15 cellular contexts compared by ENCODE assay signal in the genomic region with DNA sequence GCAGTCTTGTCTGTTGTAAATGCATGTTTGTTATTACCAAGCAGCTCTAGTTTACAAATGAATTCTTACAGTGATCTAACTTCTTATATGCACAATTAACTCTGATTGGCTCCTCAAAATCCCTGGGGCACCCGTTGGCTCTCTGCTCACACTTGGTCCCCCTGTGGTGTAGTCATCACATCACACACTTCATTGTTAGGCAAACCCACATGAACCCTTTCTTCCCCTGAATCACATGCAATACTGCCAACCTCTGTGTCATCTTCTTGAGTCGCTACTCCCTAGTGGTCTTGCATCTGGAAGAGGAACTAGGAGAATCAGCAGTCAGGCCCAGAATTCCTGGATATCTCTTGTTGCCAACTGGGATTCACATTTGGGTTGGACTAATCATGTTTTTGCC.
DNase-seq lines count a peak whose midpoint lies in the region; ATAC-seq and TF ChIP-seq lines count a peak whose summit lies in the region.
"Had no signal": no experiment of that assay in that cellular context is flagged by ENCODE, and none has a peak within 500 bp of the region (broad histone marks: within the 10 kb centered on the region; RNA-seq: fewer than 3 reads in every experiment).

No MANE protein-coding gene starts in this region.

- H3K9me3 ChIP-seq in adipocyte (ENCODE audit: control insufficient read depth, low read length) (no peaks in the 10 kb centered on the region), aorta (ENCODE audit: control insufficient read depth, low read length) (no peaks in the 10 kb centered on the region), spleen (no peaks in the 10 kb centered on the region)
- H3K9me3 ChIP-seq: ovary had no signal

- DNase-seq in CD14-positive monocyte (ENCODE audit: low spot score), result peak; percentile 44
- DNase-seq in M059J (ENCODE audit: low read depth), result peak; percentile 81
- no peak for DNase-seq in adipocyte (ENCODE audit: low read depth)
- peak; percentile 70 for DNase-seq in kidney tubule cell (ENCODE audit: low spot score)
- no peak for DNase-seq in aorta
- no peak for DNase-seq in spleen
- no peak for DNase-seq in NCI-H1417 treated with DMSO at 0.1 percent for 48 hours (lab: John Stamatoyannopoulos, UW)
- DNase-seq: activated gamma-delta T cell treated with Interleukin-2 at 50 U/mL for 16 hours; effector CD8-positive, alpha-beta T cell; Karpas-422; NCI-H2029; ovary; substantia nigra had no signal

- no peaks in the 10 kb centered on the region for H3K27me3 Mint-ChIP-seq in CD14-positive monocyte (ENCODE audit: low read depth in 3 of 3)

- H3K4me1 Mint-ChIP-seq in CD14-positive monocyte, result peaks cover 44% of the 10 kb centered on the region

- no peaks in the 10 kb centered on the region for H3K27me3 ChIP-seq in adipocyte (replicated peaks; ENCODE audit: control insufficient read depth, insufficient read depth, low read length)
- no peaks in the 10 kb centered on the region for H3K27me3 ChIP-seq in aorta (ENCODE audit: control insufficient read depth in 1 of 2, insufficient read depth in 2 of 2, low read length in 1 of 2)
- no peaks in the 10 kb centered on the region for H3K27me3 ChIP-seq in spleen (replicated peaks in 1 of 7)
- H3K27me3 ChIP-seq: ovary had no signal

- WGBS in aorta, 2 donors, result 61 to 76% methylated on average over 2 of the region's 2 CpGs
- 66 to 87% (median 68%) methylated on average over 2 of the region's 2 CpGs for WGBS in spleen, 5 donors

- H3K36me3 ChIP-seq in adipocyte (ENCODE audit: control insufficient read depth, insufficient read depth, low read length, severe bottlenecking) (no peaks in the 10 kb centered on the region), aorta (ENCODE audit: control insufficient read depth in 1 of 2, insufficient read depth in 2 of 2, low read length in 1 of 2) (no peaks in the 10 kb centered on the region), spleen (no peaks in the 10 kb centered on the region)
- H3K36me3 ChIP-seq: ovary had no signal

- peak overlapping the region in 3 of 7 donors; percentile 15 to 75 (median 20) for H3K27ac Mint-ChIP-seq in CD14-positive monocyte

- H3K36me3 Mint-ChIP-seq in CD14-positive monocyte, result peaks cover 4 to 6% of the 10 kb centered on the region in 2 donors

- no peak overlapping the region for H3K4me3 Mint-ChIP-seq in CD14-positive monocyte

- ATAC-seq in aorta (ENCODE audit: low FRiP score), result no peak
- ATAC-seq in HG03280 (IDR thresholded peaks at IDR 0.05; ENCODE audit: unreplicated experiment), result no peak

- H3K4me1 ChIP-seq in adipocyte (ENCODE audit: control insufficient read depth, insufficient read depth, low read length) (peaks cover 10% of the 10 kb centered on the region), aorta (ENCODE audit: control insufficient read depth in 1 of 2, insufficient read depth in 2 of 2, low read length in 2 of 2) (no peaks in the 10 kb centered on the region), spleen (peaks cover 0 to 14% (median 0%) of the 10 kb centered on the region in 6 donors)

- H3K9me3 Mint-ChIP-seq in CD14-positive monocyte, result peaks cover 0 to 4% (median 3%) of the 10 kb centered on the region in 7 donors

- TF ChIP-seq CTCF in CD14-positive monocyte (IDR thresholded peaks at IDR 0.05) (no peak), spleen (IDR thresholded peaks at IDR 0.05 in 8 of 11, conservative IDR thresholded peaks at IDR 0.05 in 3 of 11) (no peak)

- H3K9ac ChIP-seq in adipocyte (ENCODE audit: low read length), result no peak overlapping the region

- TF ChIP-seq POLR2A in spleen (IDR thresholded peaks at IDR 0.05), result no peak

- intact Hi-C loops in CD14-positive monocyte (cut with micrococcal nuclease) (no loop called here), aorta (cut with DNase I) (no loop called here), spleen (cut with DNase I; ENCODE audit: low total_unique reads) (no loop called here)

- H3K4me3 ChIP-seq in adipocyte (ENCODE audit: low read length) (peak overlapping the region; percentile 36), aorta (ENCODE audit: low read length in 2 of 2) (no peak overlapping the region), spleen (no peak overlapping the region)
- H3K4me3 ChIP-seq: ovary had no signal

- H3K27ac ChIP-seq in aorta (ENCODE audit: low read depth in 1 of 2, low read length in 2 of 2) (no peak overlapping the region), spleen (no peak overlapping the region)
- H3K27ac ChIP-seq: HL-60, ovary had no signal

Comparison
In these comparisons a context has a peak if more than half of its experiments do, and no peak if none do; other contexts are left out.
1. DNase-seq: peak in CD14-positive monocyte (single experiment), M059J (single experiment) and kidney tubule cell (single experiment); none in adipocyte (single experiment), aorta (0 of 2), spleen (single experiment) and NCI-H1417 treated with DMSO at 0.1 percent for 48 hours (single experiment).